1 cellular context compared by ENCODE assay signal in the genomic region with DNA sequence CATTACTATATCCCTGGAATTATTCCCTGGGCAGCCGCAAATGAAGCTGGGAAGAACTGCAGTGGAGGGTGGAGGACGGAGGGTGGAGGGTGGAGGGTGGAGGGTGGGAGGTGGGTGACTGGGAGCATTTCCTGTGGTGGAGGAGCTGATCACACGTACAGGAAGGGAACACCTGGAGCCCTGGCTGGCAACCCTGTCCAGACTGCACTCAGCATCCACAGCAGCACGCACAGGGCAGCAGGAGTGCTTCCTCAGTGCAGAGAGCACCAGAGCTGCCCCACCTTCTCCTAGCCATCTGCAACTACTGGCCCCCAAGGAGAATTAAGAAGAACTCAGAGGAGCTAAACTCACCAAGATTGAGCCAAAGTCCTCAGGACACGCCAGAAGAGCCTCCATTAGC.
TF ChIP-seq lines count a peak whose summit lies in the region.

No MANE protein-coding gene starts in this region.

TF ChIP-seq in SK-N-SH treated with all-trans-retinoic acid at 6 μM for 48 hours, 23 proteins besides CTCF, POLR2A, EP300 and RAD21:
- TF ChIP-seq, protein P1, sequence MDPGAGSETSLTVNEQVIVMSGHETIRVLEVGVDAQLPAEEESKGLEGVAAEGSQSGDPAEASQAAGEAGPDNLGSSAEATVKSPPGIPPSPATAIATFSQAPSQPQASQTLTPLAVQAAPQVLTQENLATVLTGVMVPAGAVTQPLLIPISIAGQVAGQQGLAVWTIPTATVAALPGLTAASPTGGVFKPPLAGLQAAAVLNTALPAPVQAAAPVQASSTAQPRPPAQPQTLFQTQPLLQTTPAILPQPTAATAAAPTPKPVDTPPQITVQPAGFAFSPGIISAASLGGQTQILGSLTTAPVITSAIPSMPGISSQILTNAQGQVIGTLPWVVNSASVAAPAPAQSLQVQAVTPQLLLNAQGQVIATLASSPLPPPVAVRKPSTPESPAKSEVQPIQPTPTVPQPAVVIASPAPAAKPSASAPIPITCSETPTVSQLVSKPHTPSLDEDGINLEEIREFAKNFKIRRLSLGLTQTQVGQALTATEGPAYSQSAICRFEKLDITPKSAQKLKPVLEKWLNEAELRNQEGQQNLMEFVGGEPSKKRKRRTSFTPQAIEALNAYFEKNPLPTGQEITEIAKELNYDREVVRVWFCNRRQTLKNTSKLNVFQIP (CRISPR knock-in tag; IDR thresholded peaks at IDR 0.05; ENCODE audit: borderline replicate concordance, low read depth): no peak
- TF ChIP-seq ZNF70 (CRISPR knock-in tag; IDR thresholded peaks at IDR 0.05): no peak
- no peak for TF ChIP-seq BACH2 (CRISPR knock-in tag; IDR thresholded peaks at IDR 0.05; ENCODE audit: borderline replicate concordance)
- TF ChIP-seq TCF4 (CRISPR knock-in tag; IDR thresholded peaks at IDR 0.05; ENCODE audit: borderline replicate concordance): no peak
- no peak for TF ChIP-seq ZFP3 (CRISPR knock-in tag; IDR thresholded peaks at IDR 0.05)
- no peak for TF ChIP-seq OSR1 (CRISPR knock-in tag; IDR thresholded peaks at IDR 0.05)
- no peak for TF ChIP-seq CSDC2 (CRISPR knock-in tag; IDR thresholded peaks at IDR 0.05)
- no peak for TF ChIP-seq ARNTL (CRISPR knock-in tag; IDR thresholded peaks at IDR 0.05; ENCODE audit: borderline replicate concordance, low read depth)
- TF ChIP-seq, protein P2, sequence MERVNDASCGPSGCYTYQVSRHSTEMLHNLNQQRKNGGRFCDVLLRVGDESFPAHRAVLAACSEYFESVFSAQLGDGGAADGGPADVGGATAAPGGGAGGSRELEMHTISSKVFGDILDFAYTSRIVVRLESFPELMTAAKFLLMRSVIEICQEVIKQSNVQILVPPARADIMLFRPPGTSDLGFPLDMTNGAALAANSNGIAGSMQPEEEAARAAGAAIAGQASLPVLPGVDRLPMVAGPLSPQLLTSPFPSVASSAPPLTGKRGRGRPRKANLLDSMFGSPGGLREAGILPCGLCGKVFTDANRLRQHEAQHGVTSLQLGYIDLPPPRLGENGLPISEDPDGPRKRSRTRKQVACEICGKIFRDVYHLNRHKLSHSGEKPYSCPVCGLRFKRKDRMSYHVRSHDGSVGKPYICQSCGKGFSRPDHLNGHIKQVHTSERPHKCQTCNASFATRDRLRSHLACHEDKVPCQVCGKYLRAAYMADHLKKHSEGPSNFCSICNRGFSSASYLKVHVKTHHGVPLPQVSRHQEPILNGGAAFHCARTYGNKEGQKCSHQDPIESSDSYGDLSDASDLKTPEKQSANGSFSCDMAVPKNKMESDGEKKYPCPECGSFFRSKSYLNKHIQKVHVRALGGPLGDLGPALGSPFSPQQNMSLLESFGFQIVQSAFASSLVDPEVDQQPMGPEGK (CRISPR knock-in tag; IDR thresholded peaks at IDR 0.05; ENCODE audit: borderline replicate concordance): no peak
- TF ChIP-seq SNAI2 (CRISPR knock-in tag; IDR thresholded peaks at IDR 0.05): no peak
- TF ChIP-seq ISL1 (CRISPR knock-in tag; IDR thresholded peaks at IDR 0.05): no peak
- TF ChIP-seq, protein P3, sequence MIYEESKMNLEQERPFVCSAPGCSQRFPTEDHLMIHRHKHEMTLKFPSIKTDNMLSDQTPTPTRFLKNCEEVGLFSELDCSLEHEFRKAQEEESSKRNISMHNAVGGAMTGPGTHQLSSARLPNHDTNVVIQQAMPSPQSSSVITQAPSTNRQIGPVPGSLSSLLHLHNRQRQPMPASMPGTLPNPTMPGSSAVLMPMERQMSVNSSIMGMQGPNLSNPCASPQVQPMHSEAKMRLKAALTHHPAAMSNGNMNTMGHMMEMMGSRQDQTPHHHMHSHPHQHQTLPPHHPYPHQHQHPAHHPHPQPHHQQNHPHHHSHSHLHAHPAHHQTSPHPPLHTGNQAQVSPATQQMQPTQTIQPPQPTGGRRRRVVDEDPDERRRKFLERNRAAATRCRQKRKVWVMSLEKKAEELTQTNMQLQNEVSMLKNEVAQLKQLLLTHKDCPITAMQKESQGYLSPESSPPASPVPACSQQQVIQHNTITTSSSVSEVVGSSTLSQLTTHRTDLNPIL (CRISPR knock-in tag; IDR thresholded peaks at IDR 0.05; ENCODE audit: low read depth): no peak
- TF ChIP-seq RARB (CRISPR knock-in tag; IDR thresholded peaks at IDR 0.05): no peak
- TF ChIP-seq ZFP30 (CRISPR knock-in tag; IDR thresholded peaks at IDR 0.05): no peak
